Comparison of ENCODE assay signal across 12 cellular contexts in genomic region chr6:150692604-150693003, GRCh38.
DNase-seq lines count a peak whose midpoint lies in the region; ATAC-seq, FAIRE-seq and TF ChIP-seq lines count a peak whose summit lies in the region.
"Had no signal": no experiment of that assay in that cellular context is flagged by ENCODE, and none has a peak within 500 bp of the region (broad histone marks: within the 10 kb centered on the region; RNA-seq: fewer than 3 reads in every experiment).

No MANE protein-coding gene starts in this region.

- no peak overlapping the region for H3K27ac ChIP-seq in endodermal cell (ENCODE audit: low read depth, low read length)
- H3K27ac ChIP-seq: psoas muscle had no signal

- H3K9me3 Mint-ChIP-seq in endodermal cell: no peaks in the 10 kb centered on the region
- H3K9me3 Mint-ChIP-seq: activated CD8-positive, alpha-beta T cell treated with anti-CD3 and anti-CD28 coated beads for 36 hours had no signal

- no peak for TF ChIP-seq CTCF in endodermal cell (conservative IDR thresholded peaks at IDR 0.05)

- no peaks in the 10 kb centered on the region for H3K4me1 ChIP-seq in endodermal cell (ENCODE audit: control insufficient read depth, insufficient read depth, low read length)
- H3K4me1 ChIP-seq: psoas muscle had no signal

- 92 to 100% methylated on average over 1 to 2 of the region's 2 CpGs for WGBS in endodermal cell (ENCODE audit: insufficient coverage in 1 of 2, insufficient read length in 1 of 2), 2 experiments

- no peak overlapping the region for H3K4me3 Mint-ChIP-seq in endodermal cell
- H3K4me3 Mint-ChIP-seq in T-helper 17 cell: no peak overlapping the region
- H3K4me3 Mint-ChIP-seq: activated CD8-positive, alpha-beta T cell treated with anti-CD3 and anti-CD28 coated beads for 36 hours; activated naive CD8-positive, alpha-beta T cell had no signal

- no peak overlapping the region for H3K9ac ChIP-seq in endodermal cell (ENCODE audit: extremely low read depth, low read length, poor library complexity, severe bottlenecking)

- FAIRE-seq in GM12891 (lab: Jason Lieb, UNC): peak; percentile 47

- H3K36me3 Mint-ChIP-seq in endodermal cell (ENCODE audit: low read depth) (no peaks in the 10 kb centered on the region), T-helper 17 cell (ENCODE audit: low read depth) (no peaks in the 10 kb centered on the region)
- H3K36me3 Mint-ChIP-seq: activated naive CD8-positive, alpha-beta T cell had no signal

- no peak for DNase-seq in GM12891 (ENCODE audit: insufficient read length, low spot score)
- no peak for DNase-seq in endodermal cell
- no peak for DNase-seq in erythroblast (lab: John Stamatoyannopoulos, UW)
- DNase-seq in T-helper 17 cell: no peak
- no peak for DNase-seq in stimulated activated CD4-positive, alpha-beta T cell treated with anti-CD3 and anti-CD28 coated beads, Interleukin-2, amount 100 ng/mL, for 48 hours
- DNase-seq: activated CD8-positive, alpha-beta T cell treated with anti-CD3 and anti-CD28 coated beads for 36 hours; NCI-H1436 treated with DMSO at 0.1 percent for 48 hours; psoas muscle had no signal

- H3K4me3 ChIP-seq in endodermal cell (ENCODE audit: low read length): no peak overlapping the region
- H3K4me3 ChIP-seq: psoas muscle had no signal

- no peaks in the 10 kb centered on the region for H3K27me3 ChIP-seq in endodermal cell (ENCODE audit: control insufficient read depth, insufficient read depth, low read length, poor library complexity, severe bottlenecking)

- TF ChIP-seq POLR2A in GM12891 (IDR thresholded peaks at IDR 0.05; ENCODE audit: low read depth, low read length) (no peak), erythroblast (IDR thresholded peaks at IDR 0.05; ENCODE audit: low read length) (no peak)

- H3K36me3 ChIP-seq in endodermal cell (ENCODE audit: control insufficient read depth, insufficient read depth, low read length): no peaks in the 10 kb centered on the region

- H3K9me3 ChIP-seq in endodermal cell (ENCODE audit: control insufficient read depth, low read length) (no peaks in the 10 kb centered on the region), T-helper 17 cell (ENCODE audit: control insufficient read depth, low read length, poor library complexity, severe bottlenecking) (no peaks in the 10 kb centered on the region)
- H3K9me3 ChIP-seq: psoas muscle had no signal

- no peak overlapping the region for H3K27ac Mint-ChIP-seq in endodermal cell
- H3K27ac Mint-ChIP-seq in T-helper 17 cell: no peak overlapping the region
- H3K27ac Mint-ChIP-seq: activated CD8-positive, alpha-beta T cell treated with anti-CD3 and anti-CD28 coated beads for 36 hours; activated naive CD8-positive, alpha-beta T cell had no signal

- no peaks in the 10 kb centered on the region for H3K27me3 Mint-ChIP-seq in endodermal cell (ENCODE audit: insufficient read depth)
- peaks cover 10% of the 10 kb centered on the region for H3K27me3 Mint-ChIP-seq in T-helper 17 cell
- H3K27me3 Mint-ChIP-seq: activated CD8-positive, alpha-beta T cell treated with anti-CD3 and anti-CD28 coated beads for 36 hours; activated naive CD8-positive, alpha-beta T cell had no signal

- H3K4me1 Mint-ChIP-seq in endodermal cell (peaks cover 5% of the 10 kb centered on the region), T-helper 17 cell (peaks cover 3% of the 10 kb centered on the region)

- peak; percentile 73 for ATAC-seq in GM19438 (IDR thresholded peaks at IDR 0.05; ENCODE audit: low read depth, unreplicated experiment)
- peak; percentile 82 for ATAC-seq in HG02840 (IDR thresholded peaks at IDR 0.05; ENCODE audit: low FRiP score, unreplicated experiment)
- peak; percentile 79 for ATAC-seq in HG03457 (IDR thresholded peaks at IDR 0.05; ENCODE audit: unreplicated experiment)
- no peak for ATAC-seq in T-helper 17 cell
- ATAC-seq: activated CD8-positive, alpha-beta T cell treated with anti-CD3 and anti-CD28 coated beads for 36 hours; psoas muscle had no signal

TF ChIP-seq in GM12891, 5 proteins besides CTCF, POLR2A, EP300 and RAD21:
- TF ChIP-seq PAX5 (IDR thresholded peaks at IDR 0.05; ENCODE audit: insufficient read depth, low read length, severe bottlenecking): no peak
- no peak for TF ChIP-seq POLR2AphosphoS5 (IDR thresholded peaks at IDR 0.05; ENCODE audit: low read depth, low read length)
